ENCODE assay signal across 11 cellular contexts in the genomic region with DNA sequence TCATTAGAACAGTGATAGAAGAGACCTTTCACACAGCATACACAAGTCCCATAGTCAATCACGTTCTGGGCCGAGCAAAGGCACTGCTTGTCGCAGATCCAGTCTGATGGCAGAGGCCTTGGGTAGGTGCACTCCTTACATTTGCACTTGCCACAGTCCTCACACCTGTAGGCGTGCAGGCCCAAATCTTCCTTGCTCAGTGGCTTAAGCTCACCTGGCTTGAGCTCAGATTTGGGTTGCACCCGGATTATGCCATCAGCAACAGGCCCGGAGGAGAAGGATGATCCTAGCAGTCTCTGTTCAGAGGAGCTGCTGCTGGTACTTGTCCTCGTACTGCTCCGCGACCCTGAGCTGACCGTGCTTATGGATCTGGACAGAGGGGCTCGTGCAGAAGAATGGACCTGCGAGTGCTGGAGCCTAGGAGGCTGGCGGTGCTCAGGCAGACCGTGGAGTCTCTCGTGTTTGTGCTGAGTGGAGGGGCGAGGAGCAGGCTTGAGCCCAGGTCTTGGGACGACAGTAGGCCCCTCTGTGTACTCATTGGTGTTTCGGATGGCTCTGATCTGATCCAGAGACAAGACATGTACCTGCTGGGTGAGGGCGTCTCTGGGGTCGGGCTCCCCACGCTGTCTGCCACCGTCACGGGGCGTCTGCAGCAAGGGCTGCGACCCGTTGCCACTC. TPM values are rescaled to one million over a fixed set of nuclear protein-coding genes. Genes with fewer than 3 reads are reported as not detected.
DNase-seq lines count a peak whose midpoint lies in the region; ATAC-seq and TF ChIP-seq lines count a peak whose summit lies in the region.
"Had no signal": no experiment of that assay in that cellular context is flagged by ENCODE, and none has a peak within 500 bp of the region (broad histone marks: within the 10 kb centered on the region; RNA-seq: fewer than 3 reads in every experiment).

No MANE protein-coding gene starts in this region.

- no peak overlapping the region for H2AK5ac ChIP-seq in H9 (ENCODE audit: insufficient read length, low read length)

- H3K36me3 Mint-ChIP-seq in H9 (ENCODE audit: insufficient read depth in 1 of 3, low read depth in 3 of 3), result peaks cover 33 to 50% (median 41%) of the 10 kb centered on the region in 3 experiments
- H3K36me3 Mint-ChIP-seq: activated naive CD8-positive, alpha-beta T cell treated with anti-CD3 and anti-CD28 coated beads for 36 hours; naive thymus-derived CD4-positive, alpha-beta T cell had no signal

- DNase-seq in H9 (no peak), cerebellar cortex (ENCODE audit: low spot score) (peak; percentile 53), kidney epithelial cell (ENCODE audit: low read depth) (no peak), cortex of kidney (lab: John Stamatoyannopoulos, UW) (no peak), NCI-H2171 treated with DMSO at 0.1 percent for 48 hours (lab: John Stamatoyannopoulos, UW) (no peak)
- DNase-seq in activated CD4-positive, alpha-beta T cell treated with anti-CD3 and anti-CD28 coated beads, Interleukin-2, amount 50 U/mL, for 1 hour, result no peak
- DNase-seq: activated naive CD8-positive, alpha-beta T cell treated with anti-CD3 and anti-CD28 coated beads for 36 hours; MG63; naive thymus-derived CD4-positive, alpha-beta T cell had no signal

- no peak overlapping the region for H2BK15ac ChIP-seq in H9 (ENCODE audit: low read depth, low read length)

- no peaks in the 10 kb centered on the region for H3K79me1 ChIP-seq in H9 (ENCODE audit: insufficient read depth, low read depth, low read length, poor library complexity, severe bottlenecking)

- peaks cover 12% of the 10 kb centered on the region for H3K23me2 ChIP-seq in H9 (ENCODE audit: insufficient read length, low read depth, low read length, poor library complexity, severe bottlenecking)

- no peak overlapping the region for H3K23ac ChIP-seq in H9 (ENCODE audit: insufficient read length, low read depth, low read length)

- no peak for ATAC-seq in HG02588 (IDR thresholded peaks at IDR 0.05; ENCODE audit: unreplicated experiment)
- ATAC-seq: naive thymus-derived CD4-positive, alpha-beta T cell had no signal

- H3K4ac ChIP-seq in H9 (ENCODE audit: low read depth, low read length), result no peak overlapping the region

- H3T11ph ChIP-seq in H9 (ENCODE audit: low read length), result no peak overlapping the region

- no peak for TF ChIP-seq CTCF in H9 (conservative IDR thresholded peaks at IDR 0.05)
- no peak for TF ChIP-seq CTCF in kidney epithelial cell (IDR thresholded peaks at IDR 0.05; ENCODE audit: insufficient read depth, low read length, poor library complexity, severe bottlenecking)

- H4K5ac ChIP-seq in H9 (ENCODE audit: insufficient read length, low read depth, low read length), result no peak overlapping the region

- H4K91ac ChIP-seq in H9 (ENCODE audit: insufficient read length, low read depth, low read length), result no peak overlapping the region

- H4K20me1 ChIP-seq in H9 (ENCODE audit: control insufficient read depth, insufficient read depth, insufficient read length), result peaks cover 2% of the 10 kb centered on the region

- H3K27ac ChIP-seq in H9 (ENCODE audit: insufficient read length, low read depth, low read length) (no peak overlapping the region), skin epidermis (peak overlapping the region in 11 of 21 experiments; percentile 10 to 95 (median 51))

- H3K18ac ChIP-seq in H9 (ENCODE audit: insufficient read length, low read depth, low read length), result no peak overlapping the region

- H4K8ac ChIP-seq in H9 (replicated peaks; ENCODE audit: insufficient read length, low read depth, low read length), result no peak overlapping the region

- H3K4me1 Mint-ChIP-seq in H9, result peaks cover 15 to 28% of the 10 kb centered on the region in 2 experiments

- H2AFZ ChIP-seq in H9 (ENCODE audit: low read length), result no peak overlapping the region

- H3K27me3 ChIP-seq in H9 (ENCODE audit: insufficient read depth, low read length), result no peaks in the 10 kb centered on the region
- no peaks in the 10 kb centered on the region for H3K27me3 ChIP-seq in kidney epithelial cell (ENCODE audit: control insufficient read depth, insufficient read depth, low read length)
- H3K27me3 ChIP-seq: MG63 had no signal

- no peak overlapping the region for H3K9ac ChIP-seq in H9 (ENCODE audit: extremely low read depth, insufficient read length, low read length)

- H3K79me2 ChIP-seq in H9 (ENCODE audit: insufficient read depth, low read length), result peaks cover 48% of the 10 kb centered on the region

- no peak overlapping the region for H2BK20ac ChIP-seq in H9 (ENCODE audit: low read depth, low read length, poor library complexity, severe bottlenecking)

- peaks cover 6% of the 10 kb centered on the region; the same call in 1 of the 2 replicates for H3K4me1 ChIP-seq in H9 (ENCODE audit: insufficient read depth, low read length)

- no peak overlapping the region for H2BK5ac ChIP-seq in H9 (ENCODE audit: insufficient read length, low read length)

- H3K36me3 ChIP-seq in kidney epithelial cell (ENCODE audit: control insufficient read depth, insufficient read depth, low read length), result peaks cover 2% of the 10 kb centered on the region

- H3K4me2 ChIP-seq in H9 (ENCODE audit: insufficient read depth, insufficient read length, low read length), result peak overlapping the region; percentile 76

- no peak overlapping the region for H3K14ac ChIP-seq in H9 (ENCODE audit: insufficient read depth, low read length)

- peaks cover 0 to 3% of the 10 kb centered on the region in 2 experiments; a peak in 2 of 5 replicates for H3K9me3 Mint-ChIP-seq in H9
- H3K9me3 Mint-ChIP-seq: activated naive CD8-positive, alpha-beta T cell treated with anti-CD3 and anti-CD28 coated beads for 36 hours had no signal

- H3K4me3 ChIP-seq in kidney epithelial cell (ENCODE audit: low read depth, low read length) (peak overlapping the region; percentile 85), skin epidermis (peak overlapping the region in 6 of 7 experiments; percentile 11 to 77 (median 72))

- no peaks in the 10 kb centered on the region for H3K9me3 ChIP-seq in H9 (ENCODE audit: control insufficient read depth, low read depth, low read length)
- H3K9me3 ChIP-seq: MG63 had no signal

- H3K27ac Mint-ChIP-seq in H9, result peak overlapping the region in 2 of 3 experiments; percentile 34 to 89; a peak in 2 of 7 replicates
- H3K27ac Mint-ChIP-seq: activated naive CD8-positive, alpha-beta T cell treated with anti-CD3 and anti-CD28 coated beads for 36 hours; naive thymus-derived CD4-positive, alpha-beta T cell had no signal

- no peak overlapping the region for H3K56ac ChIP-seq in H9 (ENCODE audit: insufficient read length, low read depth, low read length)

- no peaks in the 10 kb centered on the region for H3K27me3 Mint-ChIP-seq in H9 (ENCODE audit: low read depth)

- WGBS in H9 (ENCODE audit: extremely low coverage, insufficient read length, low lambda C conversion rate), result no CpG with 5 or more reads among the region's 26 CpGs

- no peak overlapping the region for H2BK12ac ChIP-seq in H9 (ENCODE audit: insufficient read length, low read depth, low read length)

- H3K4me3 Mint-ChIP-seq in H9, result no peak overlapping the region
- H3K4me3 Mint-ChIP-seq: activated naive CD8-positive, alpha-beta T cell treated with anti-CD3 and anti-CD28 coated beads for 36 hours had no signal

- no peak overlapping the region for H2BK120ac ChIP-seq in H9 (ENCODE audit: low read depth, low read length, poor library complexity, severe bottlenecking)

RNA-seq across cellular contexts. Expression of a gene that starts 3.8 kb away (rescaled TPM):
- total RNA-seq in H9 (2021) (55.4 and 56.4 TPM in 2 replicates), kidney epithelial cell (18.1 and 20.9 TPM in 2 replicates)
